Comparison of ENCODE assay signal across 9 cellular contexts in genomic region chr14:39107624-39108023, GRCh38. TPM values are rescaled to one million over a fixed set of nuclear protein-coding genes. Genes with fewer than 3 reads are reported as not detected.
DNase-seq lines count a peak whose midpoint lies in the region; ATAC-seq, FAIRE-seq and TF ChIP-seq lines count a peak whose summit lies in the region.
"Had no signal": no experiment of that assay in that cellular context is flagged by ENCODE, and none has a peak within 500 bp of the region (broad histone marks: within the 10 kb centered on the region; RNA-seq: fewer than 3 reads in every experiment).

No MANE protein-coding gene starts in this region.

- TF ChIP-seq POLR2A in GM12892 (IDR thresholded peaks at IDR 0.05; ENCODE audit: low read depth, low read length) = no peak

- TF ChIP-seq CTCF in LNCAP (IDR thresholded peaks at IDR 0.05) = peak; percentile 56

- in situ Hi-C loops in ACHN (cut with HindIII; ENCODE audit: low pct_ligation_motif_present, low pct_unique_long_range_greater_than_20kb, low sequenced_read_pairs) = no loop called here

- ATAC-seq in HG02938 (IDR thresholded peaks at IDR 0.05; ENCODE audit: unreplicated experiment) = no peak
- no peak for ATAC-seq in HG03342 (IDR thresholded peaks at IDR 0.05; ENCODE audit: unreplicated experiment)

- FAIRE-seq in GM12892 (lab: Jason Lieb, UNC) = peak; percentile 44
- FAIRE-seq in TTC549 (lab: Jason Lieb, UNC) = peak; percentile 82
- FAIRE-seq: colon had no signal

- DNase-seq in ACHN (peak; percentile 49), GM12892 (ENCODE audit: insufficient read length) (no peak), iPS-NIHi7 (ENCODE audit: extremely low spot score) (peak; percentile 31), islet precursor cell (no peak)

RNA-seq across cellular contexts. Expression of gene SEC23A, which starts 4.6 kb away (rescaled TPM):
- 38.5 TPM for polyA plus RNA-seq in GM12892 (2012; ENCODE audit: missing spikeins)

RNA-seq across cellular contexts. Expression of gene GEMIN2, which starts 6.5 kb away (rescaled TPM):
- 28.5 TPM for polyA plus RNA-seq in GM12892 (2012; ENCODE audit: missing spikeins)

Comparison
In these comparisons a context has a peak if more than half of its experiments do, and no peak if none do; other contexts are left out.
1. DNase-seq: peak in ACHN (single experiment) and iPS-NIHi7 (single experiment); none in GM12892 (single experiment) and islet precursor cell (single experiment).